In the genomic region with DNA sequence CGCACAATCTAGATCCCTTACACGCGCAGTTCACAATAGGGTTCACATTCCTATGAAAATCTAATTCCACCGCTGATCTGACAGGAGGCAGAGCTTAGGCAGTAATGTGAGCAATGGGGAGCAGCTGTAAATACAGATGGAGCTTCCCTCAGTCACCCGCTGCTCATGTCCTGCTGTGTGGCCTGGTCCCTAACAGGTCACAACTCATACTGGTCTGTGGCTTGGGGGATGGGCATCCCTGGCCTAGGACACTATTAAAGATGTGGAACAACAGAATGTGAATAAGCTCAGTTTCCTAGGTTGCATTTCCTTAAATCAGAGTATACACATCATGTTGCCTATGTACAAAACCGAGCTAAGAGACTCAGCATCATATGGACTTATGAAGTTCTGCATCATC, we compare ENCODE assay signal across 1 cellular context.
TF ChIP-seq lines count a peak whose summit lies in the region.

No MANE protein-coding gene starts in this region.

TF ChIP-seq in H1, 55 proteins besides CTCF, POLR2A, EP300 and RAD21:
- TF ChIP-seq CHD2 (IDR thresholded peaks at IDR 0.05; ENCODE audit: low read length), result no peak
- TF ChIP-seq KDM4A (IDR thresholded peaks at IDR 0.05; ENCODE audit: low read depth, low read length, severe bottlenecking), result no peak
- TF ChIP-seq POLR2AphosphoS5 (IDR thresholded peaks at IDR 0.05; ENCODE audit: low read depth, low read length), result peak; percentile 69
- no peak for TF ChIP-seq YY1 (IDR thresholded peaks at IDR 0.05; ENCODE audit: low read depth, low read length)
- TF ChIP-seq SP4 (IDR thresholded peaks at IDR 0.05; ENCODE audit: low read length), result no peak
- TF ChIP-seq KDM1A (IDR thresholded peaks at IDR 0.05; ENCODE audit: borderline replicate concordance, low read length), result no peak
- TF ChIP-seq, protein P1, sequence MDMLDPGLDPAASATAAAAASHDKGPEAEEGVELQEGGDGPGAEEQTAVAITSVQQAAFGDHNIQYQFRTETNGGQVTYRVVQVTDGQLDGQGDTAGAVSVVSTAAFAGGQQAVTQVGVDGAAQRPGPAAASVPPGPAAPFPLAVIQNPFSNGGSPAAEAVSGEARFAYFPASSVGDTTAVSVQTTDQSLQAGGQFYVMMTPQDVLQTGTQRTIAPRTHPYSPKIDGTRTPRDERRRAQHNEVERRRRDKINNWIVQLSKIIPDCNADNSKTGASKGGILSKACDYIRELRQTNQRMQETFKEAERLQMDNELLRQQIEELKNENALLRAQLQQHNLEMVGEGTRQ (IDR thresholded peaks at IDR 0.05; ENCODE audit: low read length), result no peak
- no peak for TF ChIP-seq ATF2 (IDR thresholded peaks at IDR 0.05; ENCODE audit: low read length)
